Comparison of ENCODE assay signal across 18 cellular contexts in genomic region chr13:97285221-97285955, GRCh38.
A peak's percentile ranks its signal among the peaks of the same experiment; 100 is the strongest.
DNase-seq lines count a peak whose midpoint lies in the region; ATAC-seq, FAIRE-seq and TF ChIP-seq lines count a peak whose summit lies in the region.
"Had no signal": no experiment of that assay in that cellular context is flagged by ENCODE, and none has a peak within 500 bp of the region (broad histone marks: within the 10 kb centered on the region; RNA-seq: fewer than 3 reads in every experiment).

No MANE protein-coding gene starts in this region.

- H3K9me3 ChIP-seq in right lobe of liver (no peaks in the 10 kb centered on the region), HepG2 (ENCODE audit: low read length) (no peaks in the 10 kb centered on the region)

- no peaks in the 10 kb centered on the region for H3K36me3 ChIP-seq in right lobe of liver
- peaks cover 15 to 37% of the 10 kb centered on the region in 2 experiments for H3K36me3 ChIP-seq in HepG2 (replicated peaks in 1 of 2; ENCODE audit: control insufficient read depth in 1 of 2, insufficient read depth in 2 of 2, low read length in 2 of 2)

- POLR2A ChIA-PET in HepG2 (lab: Yijun Ruan, JAX) = no interaction called here

- H3K4me1 ChIP-seq in right lobe of liver (peaks cover 0 to 66% (median 26%) of the 10 kb centered on the region in 4 donors), HepG2 (ENCODE audit: insufficient read depth, low read length) (peaks cover 72% of the 10 kb centered on the region)

- TF ChIP-seq RAD21 in HepG2 (CRISPR knock-in tag; IDR thresholded peaks at IDR 0.05) = no peak

- peaks cover 91% of the 10 kb centered on the region for H3K79me2 ChIP-seq in HepG2 (ENCODE audit: insufficient read depth, low read length)

- H3K27ac Mint-ChIP-seq in activated T-helper 17 cell treated with anti-CD3 and anti-CD28 coated beads, Interleukin-2, amount 50 U/mL, for 72 hours = peak overlapping the region; percentile 3
- H3K27ac Mint-ChIP-seq: GM23338, HFFc6 had no signal

- H3K4me2 ChIP-seq in HepG2 (ENCODE audit: low read depth, low read length) = no peak overlapping the region
- H3K4me2 ChIP-seq: GM23338 had no signal

- DNase-seq in right lobe of liver (no peak), HepG2 (ENCODE audit: low spot score) (no peak), myocyte (ENCODE audit: low read depth) (peak; percentile 41), DMS79 (lab: John Stamatoyannopoulos, UW) (no peak), H4 (ENCODE audit: low spot score) (no peak)
- no peak for DNase-seq in activated T-cell treated with anti-CD3 and anti-CD28 coated beads, Interleukin-2, amount 50 U/mL, for 4 hours
- DNase-seq in central memory CD4-positive, alpha-beta T cell = no peak
- DNase-seq: DMS79 treated with DMSO at 0.1 percent for 48 hours; HFFc6; NCI-H1048; NK-92 treated with Interleukin-12 subunit alpha and Interleukin-12 subunit beta, amount 100 ng/mL, for 24 hours; OCI-M1 had no signal

- in situ Hi-C loops in HepG2 (cut with HindIII; ENCODE audit: extremely low pct_ligation_motif_present, low pct_unique_long_range_greater_than_20kb) = no loop called here

- TF ChIP-seq POLR2A in right lobe of liver (IDR thresholded peaks at IDR 0.05) (no peak), HepG2 (IDR thresholded peaks at IDR 0.05; ENCODE audit: insufficient read depth in 1 of 2, low read depth in 2 of 2, low read length in 2 of 2) (no peak)

- H4K20me1 ChIP-seq in HepG2 (ENCODE audit: insufficient read depth, low read length) = peaks cover 20% of the 10 kb centered on the region; the same call in 1 of the 2 replicates

- H3K4me3 Mint-ChIP-seq in activated T-helper 17 cell treated with anti-CD3 and anti-CD28 coated beads, Interleukin-2, amount 50 U/mL, for 72 hours = no peak overlapping the region
- H3K4me3 Mint-ChIP-seq in activated T-cell treated with anti-CD3 and anti-CD28 coated beads, Interleukin-2, amount 50 U/mL, for 4 hours = no peak overlapping the region
- H3K4me3 Mint-ChIP-seq: GM23338, HFFc6 had no signal

- TF ChIP-seq EP300 in HepG2 (IDR thresholded peaks at IDR 0.05; ENCODE audit: low read depth in 2 of 2, low read length in 2 of 2) (no peak), HepG2 (CRISPR knock-in tag; IDR thresholded peaks at IDR 0.05; ENCODE audit: borderline replicate concordance) (no peak)

- H3K9ac ChIP-seq in HepG2 (ENCODE audit: insufficient read depth, low read depth, low read length) = no peak overlapping the region

- peaks cover 8% of the 10 kb centered on the region for H3K36me3 Mint-ChIP-seq in activated T-helper 17 cell treated with anti-CD3 and anti-CD28 coated beads, Interleukin-2, amount 50 U/mL, for 72 hours (ENCODE audit: low read depth)
- peaks cover 27% of the 10 kb centered on the region for H3K36me3 Mint-ChIP-seq in activated T-cell treated with anti-CD3 and anti-CD28 coated beads, Interleukin-2, amount 50 U/mL, for 4 hours (ENCODE audit: insufficient read depth)

- H3K27me3 ChIP-seq in right lobe of liver (no peaks in the 10 kb centered on the region), HepG2 (ENCODE audit: control insufficient read depth in 1 of 2, insufficient read depth in 2 of 2, low read length in 2 of 2) (no peaks in the 10 kb centered on the region)

- H3K4me1 Mint-ChIP-seq in activated T-helper 17 cell treated with anti-CD3 and anti-CD28 coated beads, Interleukin-2, amount 50 U/mL, for 72 hours = peaks cover 31% of the 10 kb centered on the region
- H3K4me1 Mint-ChIP-seq in activated T-cell treated with anti-CD3 and anti-CD28 coated beads, Interleukin-2, amount 50 U/mL, for 4 hours (ENCODE audit: low read depth) = peaks cover 38% of the 10 kb centered on the region

- CTCF ChIA-PET in HepG2 (lab: Yijun Ruan, JAX; ENCODE audit: low intra/inter-chr PET ratio, low total read pairs) = no interaction called here

- H3K4me3 ChIP-seq in right lobe of liver (no peak overlapping the region), HepG2 (replicated peaks in 1 of 3; ENCODE audit: insufficient read depth in 1 of 3, low read depth in 2 of 3, low read length in 3 of 3) (no peak overlapping the region)
- H3K4me3 ChIP-seq: GM23338, K562, SK-N-MC had no signal

- no peak overlapping the region for H2AFZ ChIP-seq in HepG2 (ENCODE audit: low read length)
- H2AFZ ChIP-seq: GM23338 had no signal

- WGBS in right lobe of liver (ENCODE audit: insufficient coverage, low coverage, low lambda C conversion rate, missing lambda C conversion rate) = 65% methylated on average over 6 of the region's 6 CpGs
- 97% methylated on average over 6 of the region's 6 CpGs for WGBS in HepG2 (ENCODE audit: low lambda C conversion rate)

- BruUV-seq in HepG2 (replicated peaks; lab: Mats Ljungman, UMichigan) = no TSS peak

- H3K27ac ChIP-seq in right lobe of liver (peak overlapping the region in 2 of 3 donors; percentile 77 to 82), HepG2 (ENCODE audit: extremely low read length, insufficient read depth, low read length) (no peak overlapping the region)
- H3K27ac ChIP-seq: HL-60, SK-N-MC had no signal

- H3K9me3 Mint-ChIP-seq in activated T-helper 17 cell treated with anti-CD3 and anti-CD28 coated beads, Interleukin-2, amount 50 U/mL, for 72 hours = no peaks in the 10 kb centered on the region
- no peaks in the 10 kb centered on the region for H3K9me3 Mint-ChIP-seq in activated T-cell treated with anti-CD3 and anti-CD28 coated beads, Interleukin-2, amount 50 U/mL, for 4 hours
- H3K9me3 Mint-ChIP-seq: GM23338, HFFc6 had no signal

- FAIRE-seq in HepG2 (lab: Jason Lieb, UNC) = no peak
- FAIRE-seq: G401.6, K562 had no signal

- no peak for ATAC-seq in right lobe of liver
- ATAC-seq in HepG2 = no peak
- ATAC-seq in activated T-helper 17 cell treated with anti-CD3 and anti-CD28 coated beads, Interleukin-2, amount 50 U/mL, for 72 hours (replicated peaks) = no peak
- no peak for ATAC-seq in activated T-cell treated with anti-CD3 and anti-CD28 coated beads, Interleukin-2, amount 50 U/mL, for 4 hours
- ATAC-seq: GM23338, K562 had no signal

- no peak for TF ChIP-seq CTCF in right lobe of liver (IDR thresholded peaks at IDR 0.05)
- TF ChIP-seq CTCF in HepG2 (CRISPR knock-in tag; IDR thresholded peaks at IDR 0.05) = no peak

- intact Hi-C loops in right lobe of liver (cut with DNase I) = no loop called here
- intact Hi-C loops in HepG2 (cut with micrococcal nuclease; ENCODE audit: unreplicated experiment) = no loop called here

- no peaks in the 10 kb centered on the region for H3K27me3 Mint-ChIP-seq in activated T-helper 17 cell treated with anti-CD3 and anti-CD28 coated beads, Interleukin-2, amount 50 U/mL, for 72 hours
- no peaks in the 10 kb centered on the region for H3K27me3 Mint-ChIP-seq in activated T-cell treated with anti-CD3 and anti-CD28 coated beads, Interleukin-2, amount 50 U/mL, for 4 hours (ENCODE audit: low read depth)

TF ChIP-seq in HepG2, 621 proteins besides CTCF, POLR2A, EP300 and RAD21:
- TF ChIP-seq ZNF768 (CRISPR knock-in tag; IDR thresholded peaks at IDR 0.05) (no peak), NR2F6 (IDR thresholded peaks at IDR 0.05) (no peak), NR2F6 (CRISPR knock-in tag; IDR thresholded peaks at IDR 0.05) (no peak), JUNB (CRISPR knock-in tag; IDR thresholded peaks at IDR 0.05; ENCODE audit: borderline replicate concordance) (no peak), ZNF878 (CRISPR knock-in tag; IDR thresholded peaks at IDR 0.05) (no peak), CBX1 (IDR thresholded peaks at IDR 0.05; ENCODE audit: low read depth) (no peak), SIN3A (IDR thresholded peaks at IDR 0.05; ENCODE audit: borderline replicate concordance, low read depth, low read length) (no peak), ATF5 (CRISPR knock-in tag; IDR thresholded peaks at IDR 0.05; ENCODE audit: low read depth) (no peak), ZNF382 (CRISPR knock-in tag; IDR thresholded peaks at IDR 0.05; ENCODE audit: borderline replicate concordance) (no peak), SOX5 (CRISPR knock-in tag; IDR thresholded peaks at IDR 0.05; ENCODE audit: borderline replicate concordance) (no peak), ZNF331 (CRISPR knock-in tag; IDR thresholded peaks at IDR 0.05) (no peak), SETDB1 (CRISPR knock-in tag; IDR thresholded peaks at IDR 0.05; ENCODE audit: borderline replicate concordance) (no peak), BORCS8-MEF2B (CRISPR knock-in tag; IDR thresholded peaks at IDR 0.05) (no peak), PLSCR1 (CRISPR knock-in tag; IDR thresholded peaks at IDR 0.05; ENCODE audit: borderline replicate concordance) (no peak), LCORL (IDR thresholded peaks at IDR 0.05) (no peak), LCORL (CRISPR knock-in tag; IDR thresholded peaks at IDR 0.05) (no peak), SATB2 (CRISPR knock-in tag; IDR thresholded peaks at IDR 0.05) (no peak), NAIF1 (CRISPR knock-in tag; IDR thresholded peaks at IDR 0.05; ENCODE audit: borderline replicate concordance) (no peak)
